In genomic region chr5:132496631-132497487, GRCh38 we compare ENCODE assay signal across 8 cellular contexts. TPM values are rescaled to one million over a fixed set of nuclear protein-coding genes. Genes with fewer than 3 reads are reported as not detected.
DNase-seq lines count a peak whose midpoint lies in the region; ATAC-seq and TF ChIP-seq lines count a peak whose summit lies in the region.

No MANE protein-coding gene starts in this region.

- no peaks in the 10 kb centered on the region for H3K9me3 ChIP-seq in muscle layer of duodenum (ENCODE audit: control insufficient read depth in 1 of 2, low read length in 2 of 2)

- H3K4me1 ChIP-seq in muscle layer of duodenum (ENCODE audit: control insufficient read depth in 1 of 2, insufficient read depth in 2 of 2, low read length in 2 of 2), result peaks cover 20 to 37% of the 10 kb centered on the region in 2 donors

- no peak for DNase-seq in AG09309 (ENCODE audit: low read depth)
- DNase-seq in NOMO-1 (lab: John Stamatoyannopoulos, UW; ENCODE audit: unreplicated experiment in 2 of 2), result peak; percentile 77 to 93
- peak; percentile 76 to 80 for DNase-seq in activated T-cell treated with anti-CD3 and anti-CD28 coated beads, Interleukin-2, amount 50 U/mL, for 48 hours
- peak; percentile 87 for DNase-seq in fibroblast of gingiva (ENCODE audit: low read depth)

- no peaks in the 10 kb centered on the region for H3K36me3 ChIP-seq in muscle layer of duodenum (ENCODE audit: control insufficient read depth in 1 of 2, insufficient read depth in 2 of 2, low read length in 2 of 2)

- no peak for TF ChIP-seq CTCF in AG09309 (IDR thresholded peaks at IDR 0.05; ENCODE audit: control insufficient read depth, insufficient read depth, low read depth, low read length, missing control alignments)

- no peaks in the 10 kb centered on the region for H3K27me3 ChIP-seq in muscle layer of duodenum (ENCODE audit: low read depth, low read length)

- ATAC-seq in GM18517 (IDR thresholded peaks at IDR 0.05; ENCODE audit: unreplicated experiment), result peak; percentile 27
- peak; percentile 51 for ATAC-seq in HG03025 (IDR thresholded peaks at IDR 0.05; ENCODE audit: low FRiP score, unreplicated experiment)

- H3K4me3 ChIP-seq in AG09309 (ENCODE audit: control insufficient read depth, low read depth, low read length) (peak overlapping the region; percentile 65), muscle layer of duodenum (ENCODE audit: low read depth in 1 of 2, low read length in 2 of 2) (peak overlapping the region; percentile 70 to 75)

- peak overlapping the region; percentile 95 for H3K27ac ChIP-seq in muscle layer of duodenum (ENCODE audit: low read length)
- peak overlapping the region; percentile 85 for H3K27ac ChIP-seq in temporal lobe (ENCODE audit: low read depth, low read length)

RNA-seq across cellular contexts. Expression of gene IRF1, which starts 6.3 kb away (rescaled TPM):
- total RNA-seq in temporal lobe, result 0.74 TPM

RNA-seq across cellular contexts. Expression of gene IL5, which starts 46.5 kb away (rescaled TPM):
- total RNA-seq in temporal lobe, result not detected

RNA-seq across cellular contexts. Expression of gene RAD50, which starts 59.9 kb away (rescaled TPM):
- total RNA-seq in temporal lobe, result 39.8 TPM
